Comparison of ENCODE assay signal across 15 cellular contexts in genomic region chr15:87623832-87624231, GRCh38.
A peak's percentile ranks its signal among the peaks of the same experiment; 100 is the strongest.
DNase-seq lines count a peak whose midpoint lies in the region; TF ChIP-seq lines count a peak whose summit lies in the region.
"Had no signal": no experiment of that assay in that cellular context is flagged by ENCODE, and none has a peak within 500 bp of the region (broad histone marks: within the 10 kb centered on the region; RNA-seq: fewer than 3 reads in every experiment).

No MANE protein-coding gene starts in this region.

- CTCF ChIA-PET in activated CD4-positive, alpha-beta T cell treated with anti-CD3 and anti-CD28 coated beads, Interleukin-2, amount 10 ng/mL, durations not matched to agents 7 days and 5 days (lab: Charles Lee), result no interaction called here

- no peak overlapping the region for H3K27ac Mint-ChIP-seq in activated CD4-positive, alpha-beta T cell treated with anti-CD3 and anti-CD28 coated beads, Interleukin-2, amount 10 ng/mL, durations not matched to agents 7 days and 5 days
- no peak overlapping the region for H3K27ac Mint-ChIP-seq in neural progenitor cell
- H3K27ac Mint-ChIP-seq: stimulated activated naive B cell treated with anti-CD40 and anti-IgM and Interleukin-4, amounts not matched to agents 10 μg/mL and 1 μg/mL and 100 μg/mL, for 72 hours had no signal

- no peaks in the 10 kb centered on the region for H3K9me2 ChIP-seq in Loucy (replicated peaks; ENCODE audit: low read depth, low read length)

- H3K9me3 Mint-ChIP-seq in activated CD4-positive, alpha-beta T cell treated with anti-CD3 and anti-CD28 coated beads, Interleukin-2, amount 10 ng/mL, durations not matched to agents 7 days and 5 days, result no peaks in the 10 kb centered on the region
- peaks cover 3% of the 10 kb centered on the region for H3K9me3 Mint-ChIP-seq in neural progenitor cell

- H3K9me3 ChIP-seq in Loucy (ENCODE audit: insufficient read depth, low read depth, low read length), result no peaks in the 10 kb centered on the region
- no peaks in the 10 kb centered on the region for H3K9me3 ChIP-seq in WERI-Rb-1 (ENCODE audit: severe bottlenecking)
- no peaks in the 10 kb centered on the region for H3K9me3 ChIP-seq in neural progenitor cell (ENCODE audit: low read depth)
- no peaks in the 10 kb centered on the region for H3K9me3 ChIP-seq in esophagus muscularis mucosa
- H3K9me3 ChIP-seq: vagina had no signal

- intact Hi-C loops in esophagus muscularis mucosa (cut with DNase I), result no loop called here

- H3K4me2 ChIP-seq in Loucy (ENCODE audit: low read depth, low read length, poor library complexity, severe bottlenecking), result no peak overlapping the region
- no peak overlapping the region for H3K4me2 ChIP-seq in neural progenitor cell

- peaks cover under 1% of the 10 kb centered on the region for H3K4me1 Mint-ChIP-seq in activated CD4-positive, alpha-beta T cell treated with anti-CD3 and anti-CD28 coated beads, Interleukin-2, amount 10 ng/mL, durations not matched to agents 7 days and 5 days
- H3K4me1 Mint-ChIP-seq in neural progenitor cell, result peaks cover 1% of the 10 kb centered on the region
- H3K4me1 Mint-ChIP-seq: stimulated activated naive B cell treated with anti-CD40 and anti-IgM and Interleukin-4, amounts not matched to agents 10 μg/mL and 1 μg/mL and 100 μg/mL, for 72 hours had no signal

- TF ChIP-seq EP300 in esophagus muscularis mucosa (IDR thresholded peaks at IDR 0.05), result no peak

- TF ChIP-seq CTCF in Loucy (conservative IDR thresholded peaks at IDR 0.05; ENCODE audit: low read length) (peak; percentile 32; the same call in 1 of the 2 replicates), WERI-Rb-1 (IDR thresholded peaks at IDR 0.05; ENCODE audit: low read depth, low read length) (peak; percentile 29; the same call in 1 of the 2 replicates), neural progenitor cell (IDR thresholded peaks at IDR 0.05) (peak; percentile 57), esophagus muscularis mucosa (IDR thresholded peaks at IDR 0.05) (no peak)

- H2AFZ ChIP-seq in Loucy (ENCODE audit: low read length), result no peak overlapping the region
- no peak overlapping the region for H2AFZ ChIP-seq in neural progenitor cell (replicated peaks)

- H3K9ac ChIP-seq in Loucy (ENCODE audit: low read depth, low read length, poor library complexity, severe bottlenecking) (no peak overlapping the region), neural progenitor cell (no peak overlapping the region)

- H3K36me3 Mint-ChIP-seq in activated CD4-positive, alpha-beta T cell treated with anti-CD3 and anti-CD28 coated beads, Interleukin-2, amount 10 ng/mL, durations not matched to agents 7 days and 5 days (ENCODE audit: low read depth), result no peaks in the 10 kb centered on the region
- no peaks in the 10 kb centered on the region for H3K36me3 Mint-ChIP-seq in neural progenitor cell
- H3K36me3 Mint-ChIP-seq: stimulated activated naive B cell treated with anti-CD40 and anti-IgM and Interleukin-4, amounts not matched to agents 10 μg/mL and 1 μg/mL and 100 μg/mL, for 72 hours had no signal

- H3K79me2 ChIP-seq in Loucy (ENCODE audit: insufficient read depth, low read length) (no peaks in the 10 kb centered on the region), neural progenitor cell (ENCODE audit: low read depth) (no peaks in the 10 kb centered on the region)

- H3K27ac ChIP-seq in WERI-Rb-1 (no peak overlapping the region), neural progenitor cell (no peak overlapping the region), esophagus muscularis mucosa (replicated peaks in 1 of 4) (no peak overlapping the region)
- H3K27ac ChIP-seq: vagina had no signal

- H3K36me3 ChIP-seq in Loucy (ENCODE audit: insufficient read depth, low read length) (no peaks in the 10 kb centered on the region), WERI-Rb-1 (no peaks in the 10 kb centered on the region), neural progenitor cell (no peaks in the 10 kb centered on the region), esophagus muscularis mucosa (no peaks in the 10 kb centered on the region)
- H3K36me3 ChIP-seq: MG63, vagina had no signal

- H3K27me3 Mint-ChIP-seq in activated CD4-positive, alpha-beta T cell treated with anti-CD3 and anti-CD28 coated beads, Interleukin-2, amount 10 ng/mL, durations not matched to agents 7 days and 5 days, result peaks cover 3% of the 10 kb centered on the region
- H3K27me3 Mint-ChIP-seq in neural progenitor cell (ENCODE audit: insufficient read depth, low read depth), result no peaks in the 10 kb centered on the region
- H3K27me3 Mint-ChIP-seq: stimulated activated naive B cell treated with anti-CD40 and anti-IgM and Interleukin-4, amounts not matched to agents 10 μg/mL and 1 μg/mL and 100 μg/mL, for 72 hours had no signal

- WGBS in esophagus muscularis mucosa, result 51% methylated on average over 6 of the region's 6 CpGs

- TF ChIP-seq POLR2A in esophagus muscularis mucosa (IDR thresholded peaks at IDR 0.05; ENCODE audit: low read depth), result no peak

- H3K27me3 ChIP-seq in Loucy (ENCODE audit: insufficient read depth, low read length, poor library complexity, severe bottlenecking) (no peaks in the 10 kb centered on the region), WERI-Rb-1 (ENCODE audit: insufficient read depth, low read depth, severe bottlenecking) (no peaks in the 10 kb centered on the region), neural progenitor cell (no peaks in the 10 kb centered on the region), esophagus muscularis mucosa (no peaks in the 10 kb centered on the region)
- H3K27me3 ChIP-seq: MG63, vagina had no signal

- H4K20me1 ChIP-seq in Loucy (ENCODE audit: insufficient read depth, low read length, poor library complexity, severe bottlenecking) (no peaks in the 10 kb centered on the region), neural progenitor cell (ENCODE audit: low read depth) (no peaks in the 10 kb centered on the region)

- no peak overlapping the region for H3K4me3 Mint-ChIP-seq in activated CD4-positive, alpha-beta T cell treated with anti-CD3 and anti-CD28 coated beads, Interleukin-2, amount 10 ng/mL, durations not matched to agents 7 days and 5 days
- no peak overlapping the region for H3K4me3 Mint-ChIP-seq in neural progenitor cell
- H3K4me3 Mint-ChIP-seq: stimulated activated naive B cell treated with anti-CD40 and anti-IgM and Interleukin-4, amounts not matched to agents 10 μg/mL and 1 μg/mL and 100 μg/mL, for 72 hours had no signal

- H3F3A ChIP-seq in Loucy (ENCODE audit: low read depth), result no peaks in the 10 kb centered on the region
- H3F3A ChIP-seq in neural progenitor cell (ENCODE audit: low read depth), result no peaks in the 10 kb centered on the region

- no peak overlapping the region for H3K4me3 ChIP-seq in Loucy (ENCODE audit: low read length, poor library complexity, severe bottlenecking)
- H3K4me3 ChIP-seq in WERI-Rb-1 (ENCODE audit: low read depth, low read length), result no peak overlapping the region
- H3K4me3 ChIP-seq in neural progenitor cell, result no peak overlapping the region
- H3K4me3 ChIP-seq in esophagus muscularis mucosa, result no peak overlapping the region
- H3K4me3 ChIP-seq: MG63, vagina had no signal

- DNase-seq in activated CD4-positive, alpha-beta T cell treated with anti-CD3 and anti-CD28 coated beads, Interleukin-2, amount 10 ng/mL, durations not matched to agents 7 days and 5 days, result peak; percentile 8
- no peak for DNase-seq in activated CD4-positive, alpha-beta T cell treated with anti-CD3 and anti-CD28 coated beads, Interleukin-2, amount 50 U/mL, for 4 hours
- DNase-seq in WERI-Rb-1 (peak; percentile 35), neural progenitor cell (ENCODE audit: low spot score) (peak; percentile 39), esophagus muscularis mucosa (ENCODE audit: extremely low spot score) (no peak), SIG-M5 (lab: John Stamatoyannopoulos, UW) (no peak), SIG-M5 treated with dmso at 0.1 percent for 504 hours (lab: John Stamatoyannopoulos, UW; ENCODE audit: unreplicated experiment) (no peak)
- DNase-seq: activated CD4-positive, CD25-positive, alpha-beta regulatory T cell treated with anti-CD3 and anti-CD28 coated beads, Interleukin-2, amount 50 U/mL, for 72 hours; hippocampal formation; MG63; NCI-H345; stimulated activated CD4-positive, alpha-beta T cell treated with anti-CD3 and anti-CD28 coated beads, Interleukin-2, amount 100 ng/mL, for 24 hours; stimulated activated naive B cell treated with anti-CD40 and anti-IgM and Interleukin-4, amounts not matched to agents 10 μg/mL and 1 μg/mL and 100 μg/mL, for 72 hours had no signal

- no peaks in the 10 kb centered on the region for H3K4me1 ChIP-seq in Loucy (ENCODE audit: insufficient read depth, low read length, poor library complexity, severe bottlenecking)
- no peaks in the 10 kb centered on the region for H3K4me1 ChIP-seq in neural progenitor cell
- peaks cover 0 to 9% (median 7%) of the 10 kb centered on the region in 4 donors for H3K4me1 ChIP-seq in esophagus muscularis mucosa
- H3K4me1 ChIP-seq: vagina had no signal

- POLR2A ChIA-PET in activated CD4-positive, alpha-beta T cell treated with anti-CD3 and anti-CD28 coated beads, Interleukin-2, amount 10 ng/mL, durations not matched to agents 7 days and 5 days (lab: Charles Lee), result no interaction called here

Comparison
In these comparisons a context has a peak if more than half of its experiments do, and no peak if none do; other contexts are left out.
1. DNase-seq: peak in activated CD4-positive, alpha-beta T cell treated with anti-CD3 and anti-CD28 coated beads, Interleukin-2, amount 10 ng/mL, durations not matched to agents 7 days and 5 days (single experiment), WERI-Rb-1 (single experiment) and neural progenitor cell (single experiment); none in activated CD4-positive, alpha-beta T cell treated with anti-CD3 and anti-CD28 coated beads, Interleukin-2, amount 50 U/mL, for 4 hours (0 of 2), esophagus muscularis mucosa (single experiment), SIG-M5 (single experiment) and SIG-M5 treated with dmso at 0.1 percent for 504 hours (single experiment).
2. CTCF ChIP-seq: peak in Loucy (single experiment), WERI-Rb-1 (single experiment) and neural progenitor cell (single experiment); none in esophagus muscularis mucosa (0 of 3).